Comparison of ENCODE assay signal across 1 cellular context in the genomic region with DNA sequence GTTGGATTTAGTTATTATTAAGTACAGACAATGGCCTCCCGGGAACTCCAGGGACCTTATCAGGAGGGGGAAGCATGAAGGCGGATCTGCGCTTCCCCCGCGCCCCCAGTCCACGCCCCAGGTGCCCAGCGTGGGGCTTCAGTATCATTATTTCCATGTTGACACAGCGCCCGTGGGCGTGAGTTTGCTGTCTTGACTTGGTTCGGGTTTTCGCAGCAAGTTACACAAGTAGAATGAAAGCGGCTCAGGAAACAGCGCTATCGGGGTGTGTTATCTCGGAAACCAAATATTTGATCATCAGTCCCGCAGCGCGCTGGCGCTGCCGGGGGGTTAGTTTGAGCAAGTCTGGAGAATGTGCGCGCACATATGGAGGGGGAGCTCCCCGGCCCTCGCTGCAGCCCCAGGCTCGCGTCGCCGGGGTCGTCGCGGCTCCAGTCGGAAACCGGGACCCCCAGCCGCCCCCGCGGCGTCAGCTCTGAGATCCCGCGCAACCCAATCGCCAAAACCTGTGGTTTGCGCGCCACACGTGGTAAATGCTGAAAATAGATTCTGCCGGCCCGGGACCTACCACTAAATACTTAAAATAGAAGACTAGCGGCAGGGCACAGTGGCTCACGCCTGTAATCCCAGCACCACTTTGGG.
TF ChIP-seq lines count a peak whose summit lies in the region.

No MANE protein-coding gene starts in this region.

TF ChIP-seq in H1, 55 proteins besides CTCF, POLR2A, EP300 and RAD21 (continued from another document):
- TF ChIP-seq, protein P1, sequence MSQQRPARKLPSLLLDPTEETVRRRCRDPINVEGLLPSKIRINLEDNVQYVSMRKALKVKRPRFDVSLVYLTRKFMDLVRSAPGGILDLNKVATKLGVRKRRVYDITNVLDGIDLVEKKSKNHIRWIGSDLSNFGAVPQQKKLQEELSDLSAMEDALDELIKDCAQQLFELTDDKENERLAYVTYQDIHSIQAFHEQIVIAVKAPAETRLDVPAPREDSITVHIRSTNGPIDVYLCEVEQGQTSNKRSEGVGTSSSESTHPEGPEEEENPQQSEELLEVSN (IDR thresholded peaks at IDR 0.05), result peak; percentile 64
TF ChIP-seq in H1: peak in this region for 3.
